Comparison of ENCODE assay signal across 8 cellular contexts in genomic region chr17:50482516-50482915, GRCh38. TPM values are rescaled to one million over a fixed set of nuclear protein-coding genes. Genes with fewer than 3 reads are reported as not detected.
DNase-seq lines count a peak whose midpoint lies in the region; ATAC-seq and TF ChIP-seq lines count a peak whose summit lies in the region.

No MANE protein-coding gene starts in this region.

- ATAC-seq in left lobe of liver (peak; percentile 71), GM21737 (IDR thresholded peaks at IDR 0.05; ENCODE audit: unreplicated experiment) (no peak)

- peaks cover 32 to 45% of the 10 kb centered on the region in 2 donors for H3K36me3 Mint-ChIP-seq in CD14-positive monocyte

- intact Hi-C loops in CD14-positive monocyte (cut with micrococcal nuclease): loop anchor here (5.0 to 10.0 kb wide), 4 partner anchors 60 to 200 kb away; partner anchors contain the start of gene SPATA20 (in 1 of the 2)

- H3K9me3 Mint-ChIP-seq in CD14-positive monocyte: peaks cover 0 to 5% (median 0%) of the 10 kb centered on the region in 7 donors

- no peak overlapping the region for H3K4me3 Mint-ChIP-seq in CD14-positive monocyte

- H3K4me1 Mint-ChIP-seq in CD14-positive monocyte: peaks cover 33% of the 10 kb centered on the region

- DNase-seq in CD14-positive monocyte (ENCODE audit: low spot score) (peak; percentile 94), GOT3 (lab: John Stamatoyannopoulos, UW) (peak; percentile 52), NCI-H446 (lab: John Stamatoyannopoulos, UW) (peak; percentile 15 to 78), left lobe of liver (ENCODE audit: low spot score) (peak; percentile 95)
- peak; percentile 63 to 65 for DNase-seq in activated CD4-positive, alpha-beta T cell treated with anti-CD3 and anti-CD28 coated beads for 4 hours
- DNase-seq in stimulated activated CD4-positive, alpha-beta T cell treated with anti-CD3 and anti-CD28 coated beads, Interleukin-1b, Interleukin-23, amount 100 ng/mL, for 48 hours: peak; percentile 76

- H3K27ac Mint-ChIP-seq in CD14-positive monocyte: peak overlapping the region in 5 of 7 donors; percentile 38 to 83 (median 69)

- TF ChIP-seq CTCF in CD14-positive monocyte (IDR thresholded peaks at IDR 0.05): peak; percentile 94

- H3K27ac ChIP-seq in cingulate gyrus (ENCODE audit: low read depth, low read length): peak overlapping the region; percentile 83

- H3K27me3 Mint-ChIP-seq in CD14-positive monocyte (ENCODE audit: low read depth in 3 of 3): peaks cover 0 to 2% (median 0%) of the 10 kb centered on the region in 3 donors

RNA-seq across cellular contexts. Expression of gene RSAD1, which starts 3.9 kb away (rescaled TPM):
- polyA plus RNA-seq in CD14-positive monocyte: 10 to 100 TPM; 20.6 to 21.2 TPM
- 27.4 TPM for total RNA-seq in left lobe of liver

RNA-seq across cellular contexts. Expression of gene CHAD, which starts 13.8 kb away (rescaled TPM):
- not detected for polyA plus RNA-seq in CD14-positive monocyte
- total RNA-seq in left lobe of liver: 12.4 TPM

RNA-seq across cellular contexts. Expression of gene MYCBPAP, which starts 25.7 kb away (rescaled TPM):
- polyA plus RNA-seq in CD14-positive monocyte: not detected
- not detected for total RNA-seq in left lobe of liver

RNA-seq across cellular contexts. Expression of gene EPN3, which starts 50.0 kb away (rescaled TPM):
- not detected for polyA plus RNA-seq in CD14-positive monocyte
- 0.35 TPM for total RNA-seq in left lobe of liver

RNA-seq across cellular contexts. Expression of gene ACSF2, which starts 56.5 kb away (rescaled TPM):
- 1 to 10 TPM; 2.8 to 5.5 TPM for polyA plus RNA-seq in CD14-positive monocyte
- total RNA-seq in left lobe of liver: 56.1 TPM
